ENCODE assay signal across 10 cellular contexts in genomic region chr3:102006812-102007485, GRCh38.
DNase-seq lines count a peak whose midpoint lies in the region; ATAC-seq, FAIRE-seq and TF ChIP-seq lines count a peak whose summit lies in the region.
"Had no signal": no experiment of that assay in that cellular context is flagged by ENCODE, and none has a peak within 500 bp of the region (broad histone marks: within the 10 kb centered on the region; RNA-seq: fewer than 3 reads in every experiment).

No MANE protein-coding gene starts in this region.

- H3K36me3 ChIP-seq in pancreas: no peaks in the 10 kb centered on the region
- H3K36me3 ChIP-seq in small intestine (ENCODE audit: control insufficient read depth in 2 of 2, insufficient read depth in 2 of 2, low read length in 2 of 2): no peaks in the 10 kb centered on the region
- H3K36me3 ChIP-seq: cardiac muscle cell had no signal

- no peaks in the 10 kb centered on the region for H3K27me3 Mint-ChIP-seq in T-cell
- no peaks in the 10 kb centered on the region for H3K27me3 Mint-ChIP-seq in T-helper 17 cell

- H3K4me3 ChIP-seq in epithelial cell of proximal tubule (ENCODE audit: low read depth, low read length) (no peak overlapping the region), pancreas (no peak overlapping the region), small intestine (ENCODE audit: low read depth in 1 of 2, low read length in 2 of 2) (no peak overlapping the region)
- H3K4me3 ChIP-seq: cardiac muscle cell had no signal

- H3K27ac ChIP-seq in pancreas (no peak overlapping the region), small intestine (ENCODE audit: low read depth in 1 of 2, low read length in 1 of 2) (no peak overlapping the region)
- H3K27ac ChIP-seq: cardiac muscle cell had no signal

- H3K27me3 ChIP-seq in pancreas (no peaks in the 10 kb centered on the region), small intestine (ENCODE audit: control insufficient read depth in 2 of 2, insufficient read depth in 2 of 2, low read length in 2 of 2) (no peaks in the 10 kb centered on the region)
- H3K27me3 ChIP-seq: cardiac muscle cell had no signal

- H3K27ac Mint-ChIP-seq in T-cell (no peak overlapping the region), T-helper 17 cell (no peak overlapping the region)

- H3K9me3 Mint-ChIP-seq in T-cell: peaks cover 0 to 8% (median 0%) of the 10 kb centered on the region in 3 donors

- H3K4me1 Mint-ChIP-seq in T-cell: peaks cover 0 to 3% (median under 1%) of the 10 kb centered on the region in 3 donors
- no peaks in the 10 kb centered on the region for H3K4me1 Mint-ChIP-seq in T-helper 17 cell

- FAIRE-seq in pancreas (lab: Jason Lieb, UNC) (no peak), small intestine (lab: Jason Lieb, UNC) (no peak)

- intact Hi-C loops in pancreas (cut with DNase I): no loop called here

- no peaks in the 10 kb centered on the region for H3K9me3 ChIP-seq in pancreas
- no peaks in the 10 kb centered on the region for H3K9me3 ChIP-seq in small intestine (ENCODE audit: control insufficient read depth, low read depth)
- H3K9me3 ChIP-seq in T-helper 17 cell (ENCODE audit: control insufficient read depth, low read length, poor library complexity, severe bottlenecking): no peaks in the 10 kb centered on the region

- 4 to 6% methylated on average over 1 of the region's 1 CpG for WGBS in pancreas, 2 donors
- 56 to 96% (median 73%) methylated on average over 1 of the region's 1 CpG for WGBS in small intestine, 3 donors

- H3K4me3 Mint-ChIP-seq in T-cell (no peak overlapping the region), T-helper 17 cell (no peak overlapping the region)

- H3K36me3 Mint-ChIP-seq in T-cell (peaks cover 3% of the 10 kb centered on the region), T-helper 17 cell (ENCODE audit: low read depth) (no peaks in the 10 kb centered on the region)

- DNase-seq in EL: peak; percentile 92
- DNase-seq in NCI-H2196 treated with DMSO at 0.1 percent for 48 hours (lab: John Stamatoyannopoulos, UW; ENCODE audit: unreplicated experiment): peak; percentile 74
- DNase-seq in epithelial cell of proximal tubule (ENCODE audit: low read depth): peak; percentile 61
- peak in 1 of 6 donors; percentile 42 for DNase-seq in pancreas
- no peak for DNase-seq in small intestine
- DNase-seq in T-cell: no peak
- no peak for DNase-seq in T-helper 17 cell
- DNase-seq: NCI-H187 had no signal

- H3K4me1 ChIP-seq in pancreas (peaks cover 0 to 3% (median 0%) of the 10 kb centered on the region in 3 donors), small intestine (ENCODE audit: control insufficient read depth in 2 of 2, insufficient read depth in 1 of 2, low read depth in 1 of 2, low read length in 1 of 2) (no peaks in the 10 kb centered on the region)

- CTCF ChIA-PET in T-cell (lab: Charles Lee): interaction anchor here in 1 of 2 donors (0.8 kb wide), 2 partner anchors 9 to 30 kb away, joined by 3 read pairs; no protein-coding TSS in a partner anchor

- TF ChIP-seq CTCF in epithelial cell of proximal tubule (conservative IDR thresholded peaks at IDR 0.05; ENCODE audit: low read depth, low read length) (no peak), pancreas (IDR thresholded peaks at IDR 0.05) (no peak)

- POLR2A ChIA-PET in T-cell (lab: Charles Lee): interaction anchor here (0.6 to 1.1 kb wide), 4 partner anchors 10 to 1719 kb away, joined by 3 to 10 read pairs (median 4); no protein-coding TSS in a partner anchor

- ATAC-seq in pancreas (peak in 3 of 4 donors; percentile 69 to 88 (median 82)), T-cell (replicated peaks in 1 of 4) (no peak), T-helper 17 cell (no peak), HG02981 (IDR thresholded peaks at IDR 0.05; ENCODE audit: unreplicated experiment) (no peak)

Comparison
In these comparisons a context has a peak if more than half of its experiments do, and no peak if none do; other contexts are left out.
1. DNase-seq: peak in EL (single experiment), NCI-H2196 treated with DMSO at 0.1 percent for 48 hours (single experiment) and epithelial cell of proximal tubule (single experiment); none in small intestine (single experiment), T-cell (0 of 34) and T-helper 17 cell (0 of 3).
2. ATAC-seq: peak in pancreas (3 of 4); none in T-cell (0 of 4), T-helper 17 cell (single experiment) and HG02981 (single experiment).